Comparison of ENCODE assay signal across 14 cellular contexts in the genomic region with DNA sequence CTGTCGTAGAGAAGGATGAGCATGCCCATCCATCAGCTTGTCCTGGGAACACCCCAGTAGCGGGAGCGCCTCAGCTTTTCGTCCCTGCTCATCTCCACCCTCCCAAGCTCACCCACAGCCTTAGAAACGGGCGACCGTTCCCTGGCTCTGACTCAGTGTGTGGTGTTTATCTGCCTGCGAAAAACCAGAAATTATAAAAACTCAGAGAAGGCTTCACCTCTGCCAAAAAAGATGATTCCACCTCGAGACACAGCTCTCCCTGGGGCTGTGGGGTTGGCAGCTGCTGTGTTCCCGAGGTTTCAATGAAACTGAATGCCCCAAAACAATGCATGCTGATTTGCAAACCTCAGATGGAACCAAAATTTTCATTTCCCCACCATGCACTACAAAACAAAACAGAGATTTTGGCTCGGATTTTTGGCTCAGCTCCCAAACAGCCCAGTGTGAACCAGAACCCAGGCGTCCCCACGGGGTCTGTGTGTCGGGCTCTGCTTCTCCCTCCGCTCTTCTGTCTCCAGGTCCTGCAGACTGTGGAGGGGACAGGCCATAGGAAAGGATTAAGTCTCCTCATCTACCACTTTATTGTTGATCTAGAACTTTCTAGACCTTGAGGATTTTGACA.
DNase-seq lines count a peak whose midpoint lies in the region; ATAC-seq, FAIRE-seq and TF ChIP-seq lines count a peak whose summit lies in the region.
"Had no signal": no experiment of that assay in that cellular context is flagged by ENCODE, and none has a peak within 500 bp of the region (broad histone marks: within the 10 kb centered on the region; RNA-seq: fewer than 3 reads in every experiment).

No MANE protein-coding gene starts in this region.

- CTCF ChIA-PET in CD4-positive, alpha-beta T cell (lab: Charles Lee): no interaction called here

- H3K9me3 ChIP-seq in skeletal muscle tissue (ENCODE audit: control insufficient read depth in 3 of 3, low read length in 3 of 3) (no peaks in the 10 kb centered on the region), H9 (ENCODE audit: control insufficient read depth, low read depth, low read length) (no peaks in the 10 kb centered on the region)
- no peaks in the 10 kb centered on the region for H3K9me3 ChIP-seq in CD4-positive, alpha-beta T cell (ENCODE audit: control insufficient read depth, low read length)

- POLR2A ChIA-PET in CD4-positive, alpha-beta T cell (lab: Charles Lee): no interaction called here

- no peak overlapping the region for H2BK15ac ChIP-seq in H9 (ENCODE audit: low read depth, low read length)

- peaks cover 24% of the 10 kb centered on the region for H3K4me1 Mint-ChIP-seq in CD4-positive, alpha-beta T cell (ENCODE audit: low read depth)
- peaks cover 6 to 7% of the 10 kb centered on the region in 2 experiments for H3K4me1 Mint-ChIP-seq in H9

- H3K36me3 Mint-ChIP-seq in CD4-positive, alpha-beta T cell (ENCODE audit: low read depth): no peaks in the 10 kb centered on the region
- peaks cover 2 to 5% (median 4%) of the 10 kb centered on the region in 3 experiments; a peak in 2 of 7 replicates for H3K36me3 Mint-ChIP-seq in H9 (ENCODE audit: insufficient read depth in 1 of 3, low read depth in 3 of 3)
- H3K36me3 Mint-ChIP-seq: IgD-negative memory B cell; naive thymus-derived CD8-positive, alpha-beta T cell had no signal

- H3K27ac ChIP-seq in skeletal muscle tissue (ENCODE audit: low read depth, low read length) (peak overlapping the region; percentile 68), H9 (ENCODE audit: insufficient read length, low read depth, low read length) (no peak overlapping the region)
- H3K27ac ChIP-seq in CD4-positive, alpha-beta T cell (ENCODE audit: low read depth, low read length): no peak overlapping the region
- H3K27ac ChIP-seq: VCaP had no signal

- H3K18ac ChIP-seq in H9 (ENCODE audit: insufficient read length, low read depth, low read length): no peak overlapping the region

- DNase-seq in ELR (ENCODE audit: low read depth) (peak; percentile 61), amniotic epithelial cell (ENCODE audit: low read depth) (peak; percentile 51), head of caudate nucleus (peak in 39 of 42 donors; percentile 33 to 89 (median 63)), GM12892 (ENCODE audit: insufficient read length) (no peak), H9 (no peak)
- DNase-seq in CD4-positive, alpha-beta T cell: no peak
- DNase-seq: activated naive CD4-positive, alpha-beta T cell treated with Interleukin-2 at 50 U/mL for 16 hours; glutamatergic neuron; naive thymus-derived CD8-positive, alpha-beta T cell; NCI-H82 had no signal

- no peak overlapping the region for H4K5ac ChIP-seq in H9 (ENCODE audit: insufficient read length, low read depth, low read length)

- no peak overlapping the region for H3K23ac ChIP-seq in H9 (ENCODE audit: insufficient read length, low read depth, low read length)

- H3K4me1 ChIP-seq in skeletal muscle tissue (ENCODE audit: control insufficient read depth in 3 of 3, insufficient read depth in 3 of 3, low read length in 3 of 3): peaks cover 19 to 27% (median 22%) of the 10 kb centered on the region in 3 donors
- no peaks in the 10 kb centered on the region for H3K4me1 ChIP-seq in H9 (ENCODE audit: insufficient read depth, low read length)

- no peak overlapping the region for H4K91ac ChIP-seq in H9 (ENCODE audit: insufficient read length, low read depth, low read length)

- H3K27me3 Mint-ChIP-seq in CD4-positive, alpha-beta T cell: no peaks in the 10 kb centered on the region
- peaks cover 12% of the 10 kb centered on the region for H3K27me3 Mint-ChIP-seq in H9 (ENCODE audit: low read depth)
- H3K27me3 Mint-ChIP-seq: naive thymus-derived CD8-positive, alpha-beta T cell had no signal

- no peak for FAIRE-seq in GM12892 (lab: Jason Lieb, UNC)

- TF ChIP-seq POLR2A in GM12892 (IDR thresholded peaks at IDR 0.05; ENCODE audit: low read depth, low read length): no peak

- no peak overlapping the region for H3K4ac ChIP-seq in H9 (ENCODE audit: low read depth, low read length)

- no peak overlapping the region for H2BK20ac ChIP-seq in H9 (ENCODE audit: low read depth, low read length, poor library complexity, severe bottlenecking)

- H3K4me3 ChIP-seq in skeletal muscle tissue (ENCODE audit: low read length in 3 of 3): peak overlapping the region; percentile 22 to 52 (median 45)

- no peaks in the 10 kb centered on the region for H3K79me2 ChIP-seq in H9 (ENCODE audit: insufficient read depth, low read length)

- intact Hi-C loops in head of caudate nucleus (cut with DNase I): no loop called here
- intact Hi-C loops in CD4-positive, alpha-beta T cell (cut with DNase I, micrococcal nuclease): no loop called here

- no peak for ATAC-seq in CD4-positive, alpha-beta T cell (ENCODE audit: poor library complexity)
- no peak for ATAC-seq in HG03520 (IDR thresholded peaks at IDR 0.05; ENCODE audit: unreplicated experiment)
- ATAC-seq: naive thymus-derived CD8-positive, alpha-beta T cell had no signal

- H2BK12ac ChIP-seq in H9 (ENCODE audit: insufficient read length, low read depth, low read length): no peak overlapping the region

- H3K14ac ChIP-seq in H9 (ENCODE audit: insufficient read depth, low read length): no peak overlapping the region

- H3K9ac ChIP-seq in skeletal muscle tissue (ENCODE audit: low read depth in 1 of 3, low read length in 3 of 3): peak overlapping the region in 1 of 3 donors; percentile 62
- no peak overlapping the region for H3K9ac ChIP-seq in H9 (ENCODE audit: extremely low read depth, insufficient read length, low read length)

- no peaks in the 10 kb centered on the region for H3K36me3 ChIP-seq in skeletal muscle tissue (ENCODE audit: control insufficient read depth in 3 of 3, insufficient read depth in 3 of 3, low read length in 3 of 3)

- no peak overlapping the region for H4K8ac ChIP-seq in H9 (replicated peaks; ENCODE audit: insufficient read length, low read depth, low read length)

- no peak overlapping the region for H3T11ph ChIP-seq in H9 (ENCODE audit: low read length)

- H2BK5ac ChIP-seq in H9 (ENCODE audit: insufficient read length, low read length): no peak overlapping the region

- no peaks in the 10 kb centered on the region for H3K23me2 ChIP-seq in H9 (ENCODE audit: insufficient read length, low read depth, low read length, poor library complexity, severe bottlenecking)

- no peaks in the 10 kb centered on the region for H3K9me3 Mint-ChIP-seq in CD4-positive, alpha-beta T cell
- H3K9me3 Mint-ChIP-seq in H9: peaks cover under 1 to 3% of the 10 kb centered on the region in 2 experiments; a peak in 3 of 5 replicates
- H3K9me3 Mint-ChIP-seq: IgD-negative memory B cell; naive thymus-derived CD8-positive, alpha-beta T cell had no signal

- no peak overlapping the region for H3K4me3 Mint-ChIP-seq in CD4-positive, alpha-beta T cell
- H3K4me3 Mint-ChIP-seq in H9: no peak overlapping the region
- H3K4me3 Mint-ChIP-seq: naive thymus-derived CD8-positive, alpha-beta T cell had no signal

- no peak overlapping the region for H3K56ac ChIP-seq in H9 (ENCODE audit: insufficient read length, low read depth, low read length)

- H2AFZ ChIP-seq in H9 (ENCODE audit: low read length): no peak overlapping the region

- no peak overlapping the region for H3K4me2 ChIP-seq in H9 (ENCODE audit: insufficient read depth, insufficient read length, low read length)

- no peak overlapping the region for H2AK5ac ChIP-seq in H9 (ENCODE audit: insufficient read length, low read length)

- no peaks in the 10 kb centered on the region for H4K20me1 ChIP-seq in H9 (ENCODE audit: control insufficient read depth, insufficient read depth, insufficient read length)

- WGBS in H9 (ENCODE audit: extremely low coverage, insufficient read length, low lambda C conversion rate): no CpG with 5 or more reads among the region's 15 CpGs

- no peak overlapping the region for H3K27ac Mint-ChIP-seq in CD4-positive, alpha-beta T cell
- H3K27ac Mint-ChIP-seq in H9: no peak overlapping the region

- no peaks in the 10 kb centered on the region for H3K79me1 ChIP-seq in H9 (ENCODE audit: insufficient read depth, low read depth, low read length, poor library complexity, severe bottlenecking)

- no peak for TF ChIP-seq CTCF in CD4-positive, alpha-beta T cell (IDR thresholded peaks at IDR 0.05)
- no peak for TF ChIP-seq CTCF in H9 (conservative IDR thresholded peaks at IDR 0.05)

- no peak overlapping the region for H2BK120ac ChIP-seq in H9 (ENCODE audit: low read depth, low read length, poor library complexity, severe bottlenecking)

- H3K27me3 ChIP-seq in skeletal muscle tissue (ENCODE audit: control insufficient read depth in 3 of 3, insufficient read depth in 3 of 3, low read length in 3 of 3) (peaks cover 0 to 28% (median 25%) of the 10 kb centered on the region in 3 donors), H9 (ENCODE audit: insufficient read depth, low read length) (no peaks in the 10 kb centered on the region; the same call in 1 of the 2 replicates)
- H3K27me3 ChIP-seq in CD4-positive, alpha-beta T cell (ENCODE audit: control insufficient read depth, insufficient read depth, low read length): no peaks in the 10 kb centered on the region

Comparison
In these comparisons a context has a peak if more than half of its experiments do, and no peak if none do; other contexts are left out.
1. DNase-seq: peak in ELR (single experiment), amniotic epithelial cell (single experiment) and head of caudate nucleus (39 of 42); none in CD4-positive, alpha-beta T cell (0 of 10), GM12892 (single experiment) and H9 (single experiment).